In genomic region chr14:38521591-38521990, GRCh38 we compare ENCODE assay signal across 1 cellular context.
A peak's percentile ranks its signal among the peaks of the same experiment; 100 is the strongest.
TF ChIP-seq lines count a peak whose summit lies in the region.

No MANE protein-coding gene starts in this region.

TF ChIP-seq in HepG2, 621 proteins besides CTCF, POLR2A, EP300 and RAD21 (continued from another document):
- TF ChIP-seq GLMP (CRISPR knock-in tag; IDR thresholded peaks at IDR 0.05; ENCODE audit: borderline replicate concordance): 0 out of 2 replicates have a peak, but pooled peaks have one; percentile 46
